Comparison of ENCODE assay signal across 11 cellular contexts in the genomic region with DNA sequence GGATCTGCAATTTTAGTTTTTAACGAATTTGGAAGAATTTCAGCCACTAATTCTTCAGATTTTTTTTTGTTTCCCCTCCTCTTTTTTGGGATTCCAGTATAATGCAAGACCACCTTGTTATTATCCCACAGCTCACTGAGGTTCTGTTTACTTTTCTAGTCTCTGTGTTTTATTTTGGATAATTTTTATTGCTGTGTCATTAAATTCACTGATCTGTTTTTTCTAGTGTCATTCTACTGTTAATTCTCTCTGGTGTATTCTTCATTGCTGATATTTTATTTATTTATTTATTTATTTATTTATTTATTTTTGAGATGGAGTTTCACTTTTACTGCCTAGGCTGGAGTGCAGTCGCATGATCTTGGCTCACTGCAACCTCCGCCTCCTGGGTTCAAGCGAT.
"Had no signal": no experiment of that assay in that cellular context is flagged by ENCODE, and none has a peak within 500 bp of the region (broad histone marks: within the 10 kb centered on the region; RNA-seq: fewer than 3 reads in every experiment).

No MANE protein-coding gene starts in this region.

- DNase-seq: GM23248, GOT3, H7, H9, HCEC 1CT, HFFc6 had no signal

- FAIRE-seq: H1, H54 had no signal

- H3K4me3 ChIP-seq: GM23248, GM23338, HAP-1 had no signal

- H2AFZ ChIP-seq: GM23248, GM23338 had no signal

- ATAC-seq: GM23338, HCT116 had no signal

- H3K4me2 ChIP-seq: GM23338 had no signal

- H3K9me3 ChIP-seq: HAP-1 had no signal

- H3K27ac ChIP-seq: GM23248 had no signal

- H3K4me1 ChIP-seq: HAP-1 had no signal

- H3K9ac ChIP-seq: GM23248 had no signal

- H3K36me3 ChIP-seq: HAP-1 had no signal
